In genomic region chr4:70687347-70687746, GRCh38 we compare ENCODE assay signal across 8 cellular contexts.
DNase-seq lines count a peak whose midpoint lies in the region; ATAC-seq and TF ChIP-seq lines count a peak whose summit lies in the region.
"Not testable (repeated sequence)": the region's sequence is repeated elsewhere in the genome, so short reads cannot be mapped to it uniquely, and the experiment has no call there.

No MANE protein-coding gene starts in this region.

- H3K4me1 ChIP-seq in iPS-18a (ENCODE audit: control insufficient read depth, low read depth, low read length), result peaks cover 12% of the 10 kb centered on the region

- H3K9ac ChIP-seq in SK-N-MC (ENCODE audit: insufficient read length) (peak overlapping the region; percentile 85), iPS-18a (ENCODE audit: low read length) (peak overlapping the region; percentile 91)

- not testable (repeated sequence) for TF ChIP-seq CTCF in AG10803 (conservative IDR thresholded peaks at IDR 0.05; ENCODE audit: low read length); HFF-Myc (IDR thresholded peaks at IDR 0.05; ENCODE audit: low read depth, low read length, missing control alignments); nephron progenitor cell (IDR thresholded peaks at IDR 0.05)

- H3K36me3 ChIP-seq in SK-N-MC (ENCODE audit: insufficient read depth, low read length), result peaks cover 21% of the 10 kb centered on the region
- H3K36me3 ChIP-seq in iPS-18a (ENCODE audit: control insufficient read depth, low read depth, low read length), result not testable (repeated sequence)

- H3K4me3 ChIP-seq in AG10803 (ENCODE audit: low read length), result peak overlapping the region; percentile 82
- peak overlapping the region; percentile 100 for H3K4me3 ChIP-seq in HFF-Myc (replicated peaks; ENCODE audit: low read depth, low read length)
- peak overlapping the region; percentile 93 for H3K4me3 ChIP-seq in SK-N-MC
- peak overlapping the region; percentile 96 for H3K4me3 ChIP-seq in iPS-18a (ENCODE audit: low read length)

- H3K27ac ChIP-seq in SK-N-MC, result peak overlapping the region; percentile 87
- H3K27ac ChIP-seq in iPS-18a (ENCODE audit: low read length), result not testable (repeated sequence)

- DNase-seq in AG10803 (ENCODE audit: low read depth); HFF-Myc (ENCODE audit: extremely low read depth, low read depth); SK-N-MC (ENCODE audit: low read depth, low spot score); nephron progenitor cell: not testable (repeated sequence)
- DNase-seq in effector memory CD8-positive, alpha-beta T cell, result peak in 2 of 3 experiments; percentile 2 to 11

- H3K27ac Mint-ChIP-seq in activated naive CD4-positive, alpha-beta T cell treated with anti-CD3 and anti-CD28 coated beads, Interleukin-2, amount 50 U/mL, for 24 hours, result peak overlapping the region; percentile 99
- peak overlapping the region; percentile 98 to 99 for H3K27ac Mint-ChIP-seq in effector memory CD8-positive, alpha-beta T cell
- peak overlapping the region; percentile 100 for H3K27ac Mint-ChIP-seq in nephron progenitor cell
- peak overlapping the region; percentile 98 for H3K27ac Mint-ChIP-seq in stimulated activated memory B cell treated with anti-CD40 and anti-IgM and Interleukin-4, amounts not matched to agents 10 μg/mL and 1 μg/mL and 100 μg/mL, for 72 hours

- H3K36me3 Mint-ChIP-seq in activated naive CD4-positive, alpha-beta T cell treated with anti-CD3 and anti-CD28 coated beads, Interleukin-2, amount 50 U/mL, for 24 hours, result peaks cover 24% of the 10 kb centered on the region
- peaks cover 33% of the 10 kb centered on the region for H3K36me3 Mint-ChIP-seq in effector memory CD8-positive, alpha-beta T cell (ENCODE audit: insufficient read depth)
- peaks cover 30% of the 10 kb centered on the region for H3K36me3 Mint-ChIP-seq in nephron progenitor cell (ENCODE audit: low read depth)
- peaks cover 22% of the 10 kb centered on the region for H3K36me3 Mint-ChIP-seq in stimulated activated memory B cell treated with anti-CD40 and anti-IgM and Interleukin-4, amounts not matched to agents 10 μg/mL and 1 μg/mL and 100 μg/mL, for 72 hours

- not testable (repeated sequence) for H3K9me3 ChIP-seq in SK-N-MC (ENCODE audit: low read depth, low read length); iPS-18a (ENCODE audit: control insufficient read depth, low read depth, low read length)

- not testable (repeated sequence) for H3K27me3 ChIP-seq in iPS-18a (ENCODE audit: control insufficient read depth, insufficient read depth, low read length)

- H3K4me1 Mint-ChIP-seq in activated naive CD4-positive, alpha-beta T cell treated with anti-CD3 and anti-CD28 coated beads, Interleukin-2, amount 50 U/mL, for 24 hours, result peaks cover 44% of the 10 kb centered on the region
- H3K4me1 Mint-ChIP-seq in effector memory CD8-positive, alpha-beta T cell (ENCODE audit: low read depth in 2 of 2), result peaks cover 28 to 38% of the 10 kb centered on the region in 2 donors
- H3K4me1 Mint-ChIP-seq in nephron progenitor cell, result peaks cover 40% of the 10 kb centered on the region
- peaks cover 48% of the 10 kb centered on the region for H3K4me1 Mint-ChIP-seq in stimulated activated memory B cell treated with anti-CD40 and anti-IgM and Interleukin-4, amounts not matched to agents 10 μg/mL and 1 μg/mL and 100 μg/mL, for 72 hours

- peak overlapping the region; percentile 93 for H3K4me3 Mint-ChIP-seq in activated naive CD4-positive, alpha-beta T cell treated with anti-CD3 and anti-CD28 coated beads, Interleukin-2, amount 50 U/mL, for 24 hours
- peak overlapping the region; percentile 97 to 100 for H3K4me3 Mint-ChIP-seq in effector memory CD8-positive, alpha-beta T cell
- H3K4me3 Mint-ChIP-seq in nephron progenitor cell, result peak overlapping the region; percentile 99
- H3K4me3 Mint-ChIP-seq in stimulated activated memory B cell treated with anti-CD40 and anti-IgM and Interleukin-4, amounts not matched to agents 10 μg/mL and 1 μg/mL and 100 μg/mL, for 72 hours, result peak overlapping the region; percentile 98

- H3K9me3 Mint-ChIP-seq in activated naive CD4-positive, alpha-beta T cell treated with anti-CD3 and anti-CD28 coated beads, Interleukin-2, amount 50 U/mL, for 24 hours; effector memory CD8-positive, alpha-beta T cell; nephron progenitor cell; stimulated activated memory B cell treated with anti-CD40 and anti-IgM and Interleukin-4, amounts not matched to agents 10 μg/mL and 1 μg/mL and 100 μg/mL, for 72 hours: not testable (repeated sequence)

- ATAC-seq in effector memory CD8-positive, alpha-beta T cell (replicated peaks); stimulated activated memory B cell treated with anti-CD40 and anti-IgM and Interleukin-4, amounts not matched to agents 10 μg/mL and 1 μg/mL and 100 μg/mL, for 72 hours: not testable (repeated sequence)

- H3K27me3 Mint-ChIP-seq in activated naive CD4-positive, alpha-beta T cell treated with anti-CD3 and anti-CD28 coated beads, Interleukin-2, amount 50 U/mL, for 24 hours; effector memory CD8-positive, alpha-beta T cell; stimulated activated memory B cell treated with anti-CD40 and anti-IgM and Interleukin-4, amounts not matched to agents 10 μg/mL and 1 μg/mL and 100 μg/mL, for 72 hours: not testable (repeated sequence)
- peaks cover 17% of the 10 kb centered on the region for H3K27me3 Mint-ChIP-seq in nephron progenitor cell (ENCODE audit: low read depth, poor library complexity)
